ENCODE assay signal across 9 cellular contexts in genomic region chr2:102258386-102259074, GRCh38. TPM values are rescaled to one million over a fixed set of nuclear protein-coding genes. Genes with fewer than 3 reads are reported as not detected.
A peak's percentile ranks its signal among the peaks of the same experiment; 100 is the strongest.
DNase-seq lines count a peak whose midpoint lies in the region; ATAC-seq, FAIRE-seq and TF ChIP-seq lines count a peak whose summit lies in the region.
"Had no signal": no experiment of that assay in that cellular context is flagged by ENCODE, and none has a peak within 500 bp of the region (broad histone marks: within the 10 kb centered on the region; RNA-seq: fewer than 3 reads in every experiment).

No MANE protein-coding gene starts in this region.

- H3K4me3 Mint-ChIP-seq in activated CD4-positive, alpha-beta T cell treated with anti-CD3 and anti-CD28 coated beads, Interleukin-2, amount 10 ng/mL, durations not matched to agents 24 days and 14 days = peak overlapping the region; percentile 62
- no peak overlapping the region for H3K4me3 Mint-ChIP-seq in neural progenitor cell

- ATAC-seq in A549 (peak; percentile 74 to 92; a peak in 5 of 6 replicates), HCT116 (no peak), GM18505 (IDR thresholded peaks at IDR 0.05; ENCODE audit: unreplicated experiment) (no peak)

- BruUV-seq in HCT116 (replicated peaks; lab: Mats Ljungman, UMichigan) = no TSS peak

- H3K36me3 Mint-ChIP-seq in activated CD4-positive, alpha-beta T cell treated with anti-CD3 and anti-CD28 coated beads, Interleukin-2, amount 10 ng/mL, durations not matched to agents 24 days and 14 days (ENCODE audit: low read depth) = peaks cover 9% of the 10 kb centered on the region
- H3K36me3 Mint-ChIP-seq in neural progenitor cell = no peaks in the 10 kb centered on the region

- POLR2A ChIA-PET in A549 (lab: Yijun Ruan, JAX) = no interaction called here
- POLR2A ChIA-PET in HCT116 (lab: Charles Lee) = no interaction called here

- peak; percentile 21 to 40 for DNase-seq in A549 (ENCODE audit: low read depth in 1 of 2, low spot score in 1 of 2)
- peak; percentile 29 for DNase-seq in HCT116 (ENCODE audit: low read depth, low spot score)
- DNase-seq in activated CD4-positive, alpha-beta T cell treated with anti-CD3 and anti-CD28 coated beads, Interleukin-2, amount 10 ng/mL, durations not matched to agents 24 days and 14 days = peak; percentile 82
- peak; percentile 89 for DNase-seq in fibroblast of villous mesenchyme (ENCODE audit: low read depth)
- no peak for DNase-seq in neural progenitor cell (ENCODE audit: low spot score)
- DNase-seq in NCI-H524 treated with DMSO at 0.1 percent for 48 hours (lab: John Stamatoyannopoulos, UW) = no peak
- DNase-seq in inferior parietal cortex (ENCODE audit: extremely low spot score) = no peak

- H3K9me3 ChIP-seq in A549 (no peaks in the 10 kb centered on the region), HCT116 (ENCODE audit: control insufficient read depth in 1 of 2, insufficient read depth in 1 of 2, low read depth in 1 of 2, low read length in 2 of 2) (no peaks in the 10 kb centered on the region; a peak in 2 of 4 replicates), neural progenitor cell (ENCODE audit: low read depth) (no peaks in the 10 kb centered on the region)

- no peak for FAIRE-seq in A549 (lab: Jason Lieb, UNC)
- FAIRE-seq: endometrium had no signal

- no peaks in the 10 kb centered on the region for H3F3A ChIP-seq in neural progenitor cell (ENCODE audit: low read depth)

- H2AFZ ChIP-seq in HCT116 (ENCODE audit: low read depth, low read length, poor library complexity, severe bottlenecking) (no peak overlapping the region), neural progenitor cell (replicated peaks) (no peak overlapping the region)

- H3K4me2 ChIP-seq in A549 = peak overlapping the region; percentile 4; the same call in 2 of the 3 replicates
- no peak overlapping the region for H3K4me2 ChIP-seq in HCT116 (ENCODE audit: low read length)
- H3K4me2 ChIP-seq in neural progenitor cell = no peak overlapping the region

- no peak for TF ChIP-seq CTCF in A549 (IDR thresholded peaks at IDR 0.05)
- TF ChIP-seq CTCF in HCT116 (IDR thresholded peaks at IDR 0.05 in 2 of 3, conservative IDR thresholded peaks at IDR 0.05 in 1 of 3; ENCODE audit: borderline replicate concordance in 1 of 3, insufficient read depth in 1 of 3, low read depth in 2 of 3, low read length in 2 of 3) = no peak
- no peak for TF ChIP-seq CTCF in fibroblast of villous mesenchyme (IDR thresholded peaks at IDR 0.05; ENCODE audit: insufficient read depth, low read depth, low read length)
- no peak for TF ChIP-seq CTCF in neural progenitor cell (IDR thresholded peaks at IDR 0.05)

- H3K27me3 ChIP-seq in HCT116 (ENCODE audit: insufficient read depth, low read length) (no peaks in the 10 kb centered on the region), neural progenitor cell (no peaks in the 10 kb centered on the region)

- no peaks in the 10 kb centered on the region for H3K9me2 ChIP-seq in HCT116 (ENCODE audit: insufficient read depth)

- intact Hi-C loops in HCT116 (cut with micrococcal nuclease) = loop anchor here (5.0 kb wide), 1 partner anchor 184 kb away; no protein-coding TSS in a partner anchor
- intact Hi-C loops in activated CD4-positive, alpha-beta T cell treated with anti-CD3 and anti-CD28 coated beads, Interleukin-2, amount 10 ng/mL, durations not matched to agents 24 days and 14 days (cut with micrococcal nuclease) = loop anchor here (1.0 to 10.0 kb wide), 4 partner anchors 46 to 554 kb away; no protein-coding TSS in a partner anchor

- H3K36me3 ChIP-seq in HCT116 (ENCODE audit: control insufficient read depth in 1 of 2, insufficient read depth in 2 of 2, low read length in 2 of 2) (no peaks in the 10 kb centered on the region), neural progenitor cell (no peaks in the 10 kb centered on the region)

- H3K79me2 ChIP-seq in HCT116 (ENCODE audit: insufficient read depth, low read length) = no peaks in the 10 kb centered on the region
- no peaks in the 10 kb centered on the region for H3K79me2 ChIP-seq in neural progenitor cell (ENCODE audit: low read depth)

- H3K4me1 ChIP-seq in A549 = peaks cover 3% of the 10 kb centered on the region; the same call in 1 of the 3 replicates
- H3K4me1 ChIP-seq in HCT116 (ENCODE audit: control insufficient read depth in 1 of 2, insufficient read depth in 2 of 2, low read length in 2 of 2) = peaks cover 0 to 12% of the 10 kb centered on the region in 2 experiments; a peak in 1 of 4 replicates
- no peaks in the 10 kb centered on the region for H3K4me1 ChIP-seq in neural progenitor cell

- no peak for TF ChIP-seq EP300 in A549 (IDR thresholded peaks at IDR 0.05)

- H3K4me1 Mint-ChIP-seq in activated CD4-positive, alpha-beta T cell treated with anti-CD3 and anti-CD28 coated beads, Interleukin-2, amount 10 ng/mL, durations not matched to agents 24 days and 14 days = peaks cover 43% of the 10 kb centered on the region
- no peaks in the 10 kb centered on the region for H3K4me1 Mint-ChIP-seq in neural progenitor cell

- TF ChIP-seq POLR2A in A549 (IDR thresholded peaks at IDR 0.05; ENCODE audit: low read length) (no peak), HCT116 (IDR thresholded peaks at IDR 0.05; ENCODE audit: borderline replicate concordance, extremely low read depth, insufficient read depth, insufficient read length) (no peak), GM18505 (IDR thresholded peaks at IDR 0.05; ENCODE audit: borderline replicate concordance, extremely low read depth, insufficient read depth, insufficient read length) (no peak)

- CTCF ChIA-PET in A549 (lab: Yijun Ruan, JAX) = interaction anchor here (3.3 kb wide), 1 partner anchor 238 kb away, joined by 10 read pairs; no protein-coding TSS in a partner anchor
- CTCF ChIA-PET in HCT116 (lab: Charles Lee) = interaction anchor here (1.3 kb wide), 1 partner anchor 18 kb away, joined by 7 read pairs; no protein-coding TSS in a partner anchor

- peak overlapping the region; percentile 99 for H3K27ac Mint-ChIP-seq in activated CD4-positive, alpha-beta T cell treated with anti-CD3 and anti-CD28 coated beads, Interleukin-2, amount 10 ng/mL, durations not matched to agents 24 days and 14 days
- H3K27ac Mint-ChIP-seq in neural progenitor cell = no peak overlapping the region

- peaks cover 8% of the 10 kb centered on the region for H3K9me3 Mint-ChIP-seq in activated CD4-positive, alpha-beta T cell treated with anti-CD3 and anti-CD28 coated beads, Interleukin-2, amount 10 ng/mL, durations not matched to agents 24 days and 14 days
- no peaks in the 10 kb centered on the region for H3K9me3 Mint-ChIP-seq in neural progenitor cell

- no peaks in the 10 kb centered on the region for H3K27me3 Mint-ChIP-seq in activated CD4-positive, alpha-beta T cell treated with anti-CD3 and anti-CD28 coated beads, Interleukin-2, amount 10 ng/mL, durations not matched to agents 24 days and 14 days
- H3K27me3 Mint-ChIP-seq in neural progenitor cell (ENCODE audit: insufficient read depth, low read depth) = peaks cover 3% of the 10 kb centered on the region

- TF ChIP-seq RAD21 in A549 (conservative IDR thresholded peaks at IDR 0.05 in 1 of 2, IDR thresholded peaks at IDR 0.05 in 1 of 2) = no peak
- TF ChIP-seq RAD21 in HCT116 (IDR thresholded peaks at IDR 0.05; ENCODE audit: low read depth) = no peak

- 24% methylated on average over 3 of the region's 3 CpGs for WGBS in A549 (ENCODE audit: missing lambda C conversion rate)

- H3K27ac ChIP-seq in A549 (peak overlapping the region; percentile 52 to 54; a peak in 5 of 6 replicates), HCT116 (ENCODE audit: low read depth, low read length) (no peak overlapping the region), neural progenitor cell (no peak overlapping the region)

- H3K4me3 ChIP-seq in A549 (no peak overlapping the region), HCT116 (replicated peaks in 1 of 2; ENCODE audit: low read depth in 1 of 2, low read length in 2 of 2) (no peak overlapping the region), fibroblast of villous mesenchyme (ENCODE audit: low read depth, low read length) (no peak overlapping the region), neural progenitor cell (no peak overlapping the region)

- RAD21 ChIA-PET in HCT116 (lab: Charles Lee; ENCODE audit: low non-redundant PET in 1 of 2, low total read pairs in 2 of 2, uncharacterized antibody in 2 of 2, unreplicated experiment in 2 of 2) = no interaction called here

- no peak overlapping the region for H3K9ac ChIP-seq in HCT116 (ENCODE audit: low read length)
- no peak overlapping the region for H3K9ac ChIP-seq in neural progenitor cell

- H4K20me1 ChIP-seq in HCT116 (ENCODE audit: insufficient read depth) = no peaks in the 10 kb centered on the region
- no peaks in the 10 kb centered on the region for H4K20me1 ChIP-seq in neural progenitor cell (ENCODE audit: low read depth)

TF ChIP-seq in A549, 52 proteins besides CTCF, POLR2A, EP300 and RAD21 (continues in another document):
- TF ChIP-seq CEBPB (IDR thresholded peaks at IDR 0.05) (peak in 1 of 2 experiments; percentile 66; a peak in 1 of 4 replicates), FOSL2 (IDR thresholded peaks at IDR 0.05) (peak; percentile 67), FOSL2 (CRISPR knock-in tag; IDR thresholded peaks at IDR 0.05) (peak; percentile 60)
- TF ChIP-seq, protein P1, sequence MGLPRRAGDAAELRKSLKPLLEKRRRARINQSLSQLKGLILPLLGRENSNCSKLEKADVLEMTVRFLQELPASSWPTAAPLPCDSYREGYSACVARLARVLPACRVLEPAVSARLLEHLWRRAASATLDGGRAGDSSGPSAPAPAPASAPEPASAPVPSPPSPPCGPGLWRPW (IDR thresholded peaks at IDR 0.05) = peak; percentile 39; the same call in 1 of the 2 replicates

TF ChIP-seq in HCT116, 20 proteins besides CTCF, POLR2A, EP300 and RAD21 (continues in another document):
- peak; percentile 92 for TF ChIP-seq CEBPB (IDR thresholded peaks at IDR 0.05; ENCODE audit: low read depth)

RNA-seq across cellular contexts. Expression of gene IL1RL1, which starts 52.8 kb away (rescaled TPM):
- 0.77 and 0.84 TPM in 2 replicates for polyA plus RNA-seq in A549 (2011; rRNA removed)
- polyA plus RNA-seq in A549 (2012; cell fraction: cytosol; rRNA removed) = 0.03 and 0.04 TPM in 2 replicates
- 0.18 and 0.21 TPM in 2 replicates for polyA plus RNA-seq in A549 (2012; cell fraction: nucleus; rRNA removed)
- 0.03 to 0.04 TPM (median 0.03 TPM) in 3 replicates for polyA plus RNA-seq in A549 (2017; fragmentation: RNase III; extraction: RNeasy Plus Mini Kit Qiagen cat#74134 plus additional on column Dnase treatment)
- polyA minus RNA-seq in A549 (2011; rRNA and poly(A)+ RNA removed) = 0.70 and 0.92 TPM in 2 replicates
- total RNA-seq in HCT116 (2021; ENCODE audit: unreplicated experiment) = not detected
- not detected in 2 replicates for polyA plus RNA-seq in HCT116 (2012)
- total RNA-seq in activated CD4-positive, alpha-beta T cell treated with anti-CD3 and anti-CD28 coated beads, Interleukin-2, amount 10 ng/mL, durations not matched to agents 24 days and 14 days = 0.54 and 0.84 TPM in 2 replicates
- total RNA-seq in fibroblast of villous mesenchyme = 0.32 and 1.3 TPM in 2 replicates
- not detected in 2 replicates for total RNA-seq in neural progenitor cell (ENCODE audit: low replicate concordance)

Comparison
In these comparisons a context has a peak if more than half of its experiments do, and no peak if none do; other contexts are left out.
1. ATAC-seq: peak in A549 (2 of 2); none in HCT116 (single experiment) and GM18505 (single experiment).
2. DNase-seq: peak in A549 (2 of 2), HCT116 (single experiment), activated CD4-positive, alpha-beta T cell treated with anti-CD3 and anti-CD28 coated beads, Interleukin-2, amount 10 ng/mL, durations not matched to agents 24 days and 14 days (single experiment) and fibroblast of villous mesenchyme (single experiment); none in neural progenitor cell (single experiment), NCI-H524 treated with DMSO at 0.1 percent for 48 hours (single experiment) and inferior parietal cortex (single experiment).
3. H3K27ac ChIP-seq: peak in A549 (2 of 2); none in HCT116 (single experiment) and neural progenitor cell (single experiment).
4. Of the 6 proteins assayed by ChIP-seq in both A549 and HCT116: peak only in A549: none; only in HCT116: MAX; in both: none; in neither: 4; mixed calls (peak in some experiments, not most) for 1.